In genomic region chr4:48635310-48635709, GRCh38 we compare ENCODE assay signal across 8 cellular contexts.
A peak's percentile ranks its signal among the peaks of the same experiment; 100 is the strongest.
DNase-seq lines count a peak whose midpoint lies in the region; TF ChIP-seq lines count a peak whose summit lies in the region.

No MANE protein-coding gene starts in this region.

- H3K4me3 ChIP-seq in GM12865 (ENCODE audit: low read depth, low read length) (no peak overlapping the region), coronary artery (no peak overlapping the region)

- no peak for TF ChIP-seq CTCF in GM12865 (IDR thresholded peaks at IDR 0.05; ENCODE audit: insufficient read depth, low read depth, low read length, missing control alignments)
- no peak for TF ChIP-seq CTCF in coronary artery (IDR thresholded peaks at IDR 0.05)

- DNase-seq in GM12865 (ENCODE audit: low read depth) (peak; percentile 11), HT-29 (ENCODE audit: low spot score) (peak; percentile 5), amniotic epithelial cell (ENCODE audit: low read depth) (peak; percentile 49), renal cortical epithelial cell (ENCODE audit: low read depth) (peak; percentile 75), coronary artery (ENCODE audit: low spot score) (no peak), NAMALWA (ENCODE audit: low spot score) (no peak), NCI-H2081 (lab: John Stamatoyannopoulos, UW) (no peak), T-helper 9 cell (no peak)

- no peak overlapping the region for H3K27ac ChIP-seq in coronary artery

Comparison
In these comparisons a context has a peak if more than half of its experiments do, and no peak if none do; other contexts are left out.
1. DNase-seq: peak in GM12865 (single experiment), HT-29 (single experiment), amniotic epithelial cell (single experiment) and renal cortical epithelial cell (single experiment); none in coronary artery (single experiment), NAMALWA (single experiment), NCI-H2081 (0 of 2) and T-helper 9 cell (single experiment).